30 cellular contexts compared by ENCODE assay signal in the genomic region with DNA sequence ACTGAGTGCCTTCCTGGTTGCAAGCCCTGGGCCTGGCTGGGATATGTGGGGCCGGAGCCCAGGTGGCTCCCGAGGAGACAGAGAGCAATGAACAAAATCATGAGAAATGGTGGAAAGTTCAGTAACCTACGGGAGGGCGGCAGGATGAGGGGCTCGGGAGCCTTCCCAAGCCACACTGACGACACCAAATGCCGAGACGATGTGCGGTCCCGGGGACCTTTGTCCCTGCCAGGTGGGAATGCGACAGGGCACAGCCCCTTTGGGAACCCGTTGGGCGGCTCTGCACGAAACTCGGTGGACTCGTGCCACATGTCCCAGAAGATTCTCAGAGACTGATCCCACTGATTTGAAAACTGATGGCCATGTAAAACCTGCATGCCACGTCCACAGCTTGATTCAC.
"Had no signal": no experiment of that assay in that cellular context is flagged by ENCODE, and none has a peak within 500 bp of the region (broad histone marks: within the 10 kb centered on the region; RNA-seq: fewer than 3 reads in every experiment).

No MANE protein-coding gene starts in this region.

- H3K9me3 ChIP-seq: gastroesophageal sphincter, heart right ventricle had no signal

- H3K36me3 Mint-ChIP-seq: activated naive CD8-positive, alpha-beta T cell had no signal

- H3K4me2 ChIP-seq: hepatocyte had no signal

- H3K4me1 ChIP-seq: esophagus squamous epithelium, gastroesophageal sphincter, heart right ventricle had no signal

- H3K4me3 Mint-ChIP-seq: activated CD4-positive, alpha-beta memory T cell treated with anti-CD3 and anti-CD28 coated beads, Interleukin-2, amount 10 ng/mL, durations not matched to agents 7 days and 5 days; activated CD4-positive, alpha-beta T cell treated with anti-CD3 and anti-CD28 coated beads for 36 hours; activated CD4-positive, alpha-beta T cell treated with anti-CD3 and anti-CD28 coated beads, Interleukin-2, amount 10 ng/mL, durations not matched to agents 24 days and 14 days; activated naive CD8-positive, alpha-beta T cell; activated T-cell treated with anti-CD3 and anti-CD28 coated beads, Interleukin-2, amount 50 U/mL, for 24 hours; activated T-cell treated with anti-CD3 and anti-CD28 coated beads, Interleukin-2, amount 50 U/mL, for 72 hours; central memory CD8-positive, alpha-beta T cell had no signal

- H2AFZ ChIP-seq: hepatocyte had no signal

- FAIRE-seq: astrocyte, endometrium, endothelial cell of umbilical vein had no signal

- H3K36me3 ChIP-seq: brain microvascular endothelial cell, esophagus squamous epithelium, gastroesophageal sphincter, heart right ventricle had no signal

- ATAC-seq: activated CD4-positive, alpha-beta T cell treated with anti-CD3 and anti-CD28 coated beads for 36 hours; activated T-cell treated with anti-CD3 and anti-CD28 coated beads, Interleukin-2, amount 50 U/mL, for 72 hours; gastroesophageal sphincter; heart right ventricle had no signal

- H3K27ac Mint-ChIP-seq: activated CD4-positive, alpha-beta memory T cell treated with anti-CD3 and anti-CD28 coated beads, Interleukin-2, amount 10 ng/mL, durations not matched to agents 7 days and 5 days; activated CD4-positive, alpha-beta T cell treated with anti-CD3 and anti-CD28 coated beads for 36 hours; activated CD4-positive, alpha-beta T cell treated with anti-CD3 and anti-CD28 coated beads, Interleukin-2, amount 10 ng/mL, durations not matched to agents 24 days and 14 days; activated naive CD8-positive, alpha-beta T cell; activated T-cell treated with anti-CD3 and anti-CD28 coated beads, Interleukin-2, amount 50 U/mL, for 24 hours; activated T-cell treated with anti-CD3 and anti-CD28 coated beads, Interleukin-2, amount 50 U/mL, for 72 hours had no signal

- DNase-seq: activated CD4-positive, alpha-beta memory T cell treated with anti-CD3 and anti-CD28 coated beads, Interleukin-2, amount 10 ng/mL, durations not matched to agents 7 days and 5 days; activated CD4-positive, alpha-beta T cell treated with anti-CD3 and anti-CD28 coated beads for 36 hours; activated CD4-positive, alpha-beta T cell treated with anti-CD3 and anti-CD28 coated beads, Interleukin-2, amount 10 ng/mL, durations not matched to agents 24 days and 14 days; activated CD4-positive, CD25-positive, alpha-beta regulatory T cell; activated CD4-positive, CD25-positive, alpha-beta regulatory T cell treated with anti-CD3 and anti-CD28 coated beads, Interleukin-2, amount 50 U/mL, for 72 hours; activated CD8-positive, alpha-beta memory T cell treated with anti-CD3 and anti-CD28 coated beads, Interleukin-2, amount 50 U/mL, for 48 hours; activated gamma-delta T cell; activated naive CD4-positive, alpha-beta T cell; activated naive CD4-positive, alpha-beta T cell treated with anti-CD3 and anti-CD28 coated beads, Interleukin-2, amount 50 U/mL, for 16 hours; activated T-cell treated with anti-CD3 and anti-CD28 coated beads for 4 hours; activated T-cell treated with anti-CD3 and anti-CD28 coated beads, Interleukin-2, amount 50 U/mL, for 24 hours; activated T-cell treated with anti-CD3 and anti-CD28 coated beads, Interleukin-2, amount 50 U/mL, for 72 hours; amniotic stem cell; anterior cingulate cortex; brain microvascular endothelial cell; cortex of kidney; dermis blood vessel endothelial cell; effector CD8-positive, alpha-beta T cell; esophagus squamous epithelium; foreskin melanocyte; heart right ventricle; T-helper 2 cell had no signal

- H3K27me3 Mint-ChIP-seq: activated CD4-positive, alpha-beta memory T cell treated with anti-CD3 and anti-CD28 coated beads, Interleukin-2, amount 10 ng/mL, durations not matched to agents 7 days and 5 days; activated CD4-positive, alpha-beta T cell treated with anti-CD3 and anti-CD28 coated beads for 36 hours; activated CD4-positive, alpha-beta T cell treated with anti-CD3 and anti-CD28 coated beads, Interleukin-2, amount 10 ng/mL, durations not matched to agents 24 days and 14 days; activated naive CD8-positive, alpha-beta T cell; activated T-cell treated with anti-CD3 and anti-CD28 coated beads, Interleukin-2, amount 50 U/mL, for 24 hours; central memory CD8-positive, alpha-beta T cell had no signal

- H3K79me2 ChIP-seq: hepatocyte had no signal

- H3K4me3 ChIP-seq: esophagus squamous epithelium, gastroesophageal sphincter, heart right ventricle, hepatocyte had no signal

- H3K27ac ChIP-seq: brain microvascular endothelial cell, epithelial cell of prostate, esophagus squamous epithelium, gastroesophageal sphincter, heart right ventricle, hepatocyte had no signal

- H3K4me1 Mint-ChIP-seq: activated CD4-positive, alpha-beta memory T cell treated with anti-CD3 and anti-CD28 coated beads, Interleukin-2, amount 10 ng/mL, durations not matched to agents 7 days and 5 days; activated CD4-positive, alpha-beta T cell treated with anti-CD3 and anti-CD28 coated beads for 36 hours; activated CD4-positive, alpha-beta T cell treated with anti-CD3 and anti-CD28 coated beads, Interleukin-2, amount 10 ng/mL, durations not matched to agents 24 days and 14 days; central memory CD8-positive, alpha-beta T cell had no signal

- H3K27me3 ChIP-seq: brain microvascular endothelial cell, esophagus squamous epithelium, heart right ventricle, hepatocyte had no signal

- H3K9me3 Mint-ChIP-seq: activated CD4-positive, alpha-beta T cell treated with anti-CD3 and anti-CD28 coated beads, Interleukin-2, amount 10 ng/mL, durations not matched to agents 24 days and 14 days; activated T-cell treated with anti-CD3 and anti-CD28 coated beads, Interleukin-2, amount 50 U/mL, for 24 hours; activated T-cell treated with anti-CD3 and anti-CD28 coated beads, Interleukin-2, amount 50 U/mL, for 72 hours; central memory CD8-positive, alpha-beta T cell had no signal
